In the genomic region with DNA sequence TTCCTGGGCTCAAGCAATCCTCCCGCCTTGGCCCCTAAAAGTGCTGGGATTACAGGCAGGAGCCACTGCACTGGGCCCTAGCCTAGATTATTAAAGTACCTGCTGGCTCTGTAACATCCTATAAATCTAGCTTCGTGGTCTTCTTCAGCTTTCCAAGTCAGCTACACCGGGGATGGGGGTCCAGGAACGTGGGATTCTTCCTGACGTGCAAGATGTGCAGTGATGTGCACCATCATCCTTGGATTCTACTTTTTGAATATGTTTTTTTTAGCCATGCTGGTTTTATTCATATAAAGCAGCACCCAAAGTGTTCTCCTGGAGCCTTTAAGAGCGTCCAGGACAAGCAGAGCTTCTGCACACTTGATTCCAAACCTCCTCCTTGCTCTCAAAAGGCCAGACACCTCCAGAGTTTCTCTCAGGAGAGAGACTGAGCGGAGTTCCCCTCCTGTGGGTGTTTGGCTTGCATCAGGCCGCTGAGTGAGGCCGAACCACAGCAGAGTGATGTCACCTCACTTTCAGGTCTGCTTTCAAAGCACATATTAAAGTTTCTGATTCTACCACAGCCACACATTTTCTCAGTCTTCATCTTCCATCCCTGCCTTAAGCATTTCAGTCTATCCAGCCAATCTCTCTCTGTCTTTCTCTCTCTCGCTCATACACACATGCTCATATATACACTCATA, we compare ENCODE assay signal across 8 cellular contexts. TPM values are rescaled to one million over a fixed set of nuclear protein-coding genes. Genes with fewer than 3 reads are reported as not detected.
DNase-seq lines count a peak whose midpoint lies in the region; ATAC-seq lines count a peak whose summit lies in the region.

No MANE protein-coding gene starts in this region.

- DNase-seq in T follicular helper cell (ENCODE audit: low read depth) (peak; percentile 77), adipocyte (ENCODE audit: low read depth) (peak; percentile 69), NCI-H2227 (lab: John Stamatoyannopoulos, UW; ENCODE audit: unreplicated experiment) (no peak), left lobe of liver (ENCODE audit: low spot score) (no peak), dermis blood vessel endothelial cell (no peak)
- peak; percentile 76 for DNase-seq in stimulated activated CD4-positive, alpha-beta T cell treated with anti-CD3 and anti-CD28 coated beads, Interleukin-12 subunit alpha, Interleukin-12 subunit beta, amount 100 ng/mL, for 4 hours

- no peak overlapping the region for H3K4me3 ChIP-seq in adipocyte (ENCODE audit: low read length)

- peak overlapping the region; percentile 11 for H3K9ac ChIP-seq in adipocyte (ENCODE audit: low read length)

- ATAC-seq in GM18499 (IDR thresholded peaks at IDR 0.05; ENCODE audit: insufficient read depth, unreplicated experiment) (peak; percentile 51), HG02798 (IDR thresholded peaks at IDR 0.05; ENCODE audit: poor library complexity, unreplicated experiment) (peak; percentile 79), left lobe of liver (no peak)

- H3K9me3 ChIP-seq in adipocyte (ENCODE audit: control insufficient read depth, low read length) = no peaks in the 10 kb centered on the region

- no peaks in the 10 kb centered on the region for H3K36me3 ChIP-seq in adipocyte (ENCODE audit: control insufficient read depth, insufficient read depth, low read length, severe bottlenecking)

- no peaks in the 10 kb centered on the region for H3K27me3 ChIP-seq in adipocyte (replicated peaks; ENCODE audit: control insufficient read depth, insufficient read depth, low read length)

- H3K4me1 ChIP-seq in adipocyte (ENCODE audit: control insufficient read depth, insufficient read depth, low read length) = no peaks in the 10 kb centered on the region

RNA-seq across cellular contexts. Expression of gene VCPKMT, which starts 33.4 kb away (rescaled TPM):
- total RNA-seq in left lobe of liver (3.8 TPM), dermis blood vessel endothelial cell (4.2 and 5.3 TPM in 2 replicates)

Comparison
In these comparisons a context has a peak if more than half of its experiments do, and no peak if none do; other contexts are left out.
1. DNase-seq: peak in T follicular helper cell (single experiment), adipocyte (single experiment) and stimulated activated CD4-positive, alpha-beta T cell treated with anti-CD3 and anti-CD28 coated beads, Interleukin-12 subunit alpha, Interleukin-12 subunit beta, amount 100 ng/mL, for 4 hours (single experiment); none in NCI-H2227 (single experiment), left lobe of liver (single experiment) and dermis blood vessel endothelial cell (single experiment).